ENCODE assay signal across 1 cellular context in genomic region chr16:20001856-20002707, GRCh38.
TF ChIP-seq lines count a peak whose summit lies in the region.

No MANE protein-coding gene starts in this region.

TF ChIP-seq in HepG2, 621 proteins besides CTCF, POLR2A, EP300 and RAD21 (continued from another document and continues in another):
- TF ChIP-seq PAXIP1 (CRISPR knock-in tag; conservative IDR thresholded peaks at IDR 0.05) = peak; percentile 80
- TF ChIP-seq CC2D1A (CRISPR knock-in tag; IDR thresholded peaks at IDR 0.05) = peak; percentile 71; the same call in 1 of the 2 replicates
- TF ChIP-seq NBN (conservative IDR thresholded peaks at IDR 0.05) = no peak
- TF ChIP-seq PBX3 (CRISPR knock-in tag; IDR thresholded peaks at IDR 0.05; ENCODE audit: borderline replicate concordance) = no peak
- TF ChIP-seq GLMP (CRISPR knock-in tag; IDR thresholded peaks at IDR 0.05; ENCODE audit: borderline replicate concordance) = no peak
- peak; percentile 45; the same call in 1 of the 2 replicates for TF ChIP-seq ZNF609 (CRISPR knock-in tag; IDR thresholded peaks at IDR 0.05; ENCODE audit: borderline replicate concordance)
- TF ChIP-seq AFF4 (CRISPR knock-in tag; IDR thresholded peaks at IDR 0.05) = no peak
- no peak for TF ChIP-seq PRDM15 (CRISPR knock-in tag; IDR thresholded peaks at IDR 0.05)
- TF ChIP-seq PHF5A (CRISPR knock-in tag; IDR thresholded peaks at IDR 0.05; ENCODE audit: low read depth, unreplicated experiment) = no peak
- no peak; the same call in 1 of the 2 replicates for TF ChIP-seq ZNF441 (CRISPR knock-in tag; IDR thresholded peaks at IDR 0.05; ENCODE audit: borderline replicate concordance)
- peak; percentile 58; the same call in 1 of the 2 replicates for TF ChIP-seq HDAC2 (CRISPR knock-in tag; IDR thresholded peaks at IDR 0.05)
- TF ChIP-seq RBM39 (IDR thresholded peaks at IDR 0.05; ENCODE audit: low read depth, low read length, poor library complexity, severe bottlenecking) = no peak
- TF ChIP-seq SETDB1 (CRISPR knock-in tag; IDR thresholded peaks at IDR 0.05; ENCODE audit: borderline replicate concordance) = no peak
- TF ChIP-seq CCDC6 (CRISPR knock-in tag; IDR thresholded peaks at IDR 0.05) = no peak
- TF ChIP-seq BORCS8-MEF2B (CRISPR knock-in tag; IDR thresholded peaks at IDR 0.05) = no peak; the same call in 1 of the 2 replicates
- TF ChIP-seq KDM5A (IDR thresholded peaks at IDR 0.05; ENCODE audit: borderline replicate concordance, low read length) = no peak
- TF ChIP-seq ZNF556 (CRISPR knock-in tag; IDR thresholded peaks at IDR 0.05; ENCODE audit: borderline replicate concordance) = 0 out of 2 replicates have a peak, but pooled peaks have one; percentile 56
- peak; percentile 47 for TF ChIP-seq PITX1 (CRISPR knock-in tag; IDR thresholded peaks at IDR 0.05)
- peak; percentile 33; the same call in 1 of the 2 replicates for TF ChIP-seq ZNF274 (CRISPR knock-in tag; IDR thresholded peaks at IDR 0.05)
- no peak for TF ChIP-seq ZSCAN9 (CRISPR knock-in tag; IDR thresholded peaks at IDR 0.05; ENCODE audit: borderline replicate concordance)
- no peak for TF ChIP-seq LRRFIP1 (CRISPR knock-in tag; conservative IDR thresholded peaks at IDR 0.05)
- no peak for TF ChIP-seq ZNF660 (CRISPR knock-in tag; IDR thresholded peaks at IDR 0.05; ENCODE audit: borderline replicate concordance, low read depth)
- TF ChIP-seq HOXA9 (CRISPR knock-in tag; IDR thresholded peaks at IDR 0.05; ENCODE audit: borderline replicate concordance) = peak; percentile 72; the same call in 1 of the 2 replicates
- TF ChIP-seq SP2 (CRISPR knock-in tag; IDR thresholded peaks at IDR 0.05) = no peak
- no peak for TF ChIP-seq FUBP1 (CRISPR knock-in tag; IDR thresholded peaks at IDR 0.05; ENCODE audit: borderline replicate concordance)
- TF ChIP-seq PAX8 (CRISPR knock-in tag; IDR thresholded peaks at IDR 0.05; ENCODE audit: borderline replicate concordance) = no peak
